ENCODE assay signal across 1 cellular context in the genomic region with DNA sequence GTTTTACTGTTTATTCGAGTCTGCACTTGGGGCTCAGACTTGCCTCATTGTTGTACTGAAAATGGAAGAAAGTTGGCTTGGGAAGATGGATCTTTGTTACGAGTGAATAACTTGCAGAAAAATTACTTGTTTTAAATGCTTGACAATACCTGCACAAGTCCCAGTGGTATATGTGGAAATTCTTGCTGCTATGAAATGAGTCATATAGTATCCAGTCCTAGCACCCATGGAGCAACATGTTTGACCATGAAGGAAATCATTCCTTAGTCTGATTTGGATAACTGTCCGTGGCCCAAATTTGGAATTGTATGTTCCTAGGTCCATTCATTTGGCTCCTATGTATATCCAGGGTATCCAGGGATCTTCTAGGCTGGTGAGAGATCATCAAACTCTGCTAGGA.
TF ChIP-seq lines count a peak whose summit lies in the region.

No MANE protein-coding gene starts in this region.

TF ChIP-seq in IMR-90, 13 proteins besides CTCF, POLR2A, EP300 and RAD21 (continued from another document):
- no peak for TF ChIP-seq MXI1 (IDR thresholded peaks at IDR 0.05; ENCODE audit: borderline replicate concordance, low read depth, low read length)
